Comparison of ENCODE assay signal across 9 cellular contexts in genomic region chr14:64720190-64720589, GRCh38. TPM values are rescaled to one million over a fixed set of nuclear protein-coding genes. Genes with fewer than 3 reads are reported as not detected.
DNase-seq lines count a peak whose midpoint lies in the region; ATAC-seq and TF ChIP-seq lines count a peak whose summit lies in the region.
"Had no signal": no experiment of that assay in that cellular context is flagged by ENCODE, and none has a peak within 500 bp of the region (broad histone marks: within the 10 kb centered on the region; RNA-seq: fewer than 3 reads in every experiment).

No MANE protein-coding gene starts in this region.

- peak; percentile 98 for DNase-seq in ELR (ENCODE audit: low read depth)
- peak; percentile 98 for DNase-seq in PC-3
- no peak for DNase-seq in esophagus squamous epithelium (lab: John Stamatoyannopoulos, UW)
- peak; percentile 64 for DNase-seq in sigmoid colon
- DNase-seq in NCI-H524 treated with DMSO at 0.1 percent for 48 hours (lab: John Stamatoyannopoulos, UW), result no peak
- DNase-seq in GOT3 (lab: John Stamatoyannopoulos, UW), result no peak
- DNase-seq in iPS-NIHi11 (ENCODE audit: low spot score), result no peak
- DNase-seq: stimulated activated CD4-positive, alpha-beta T cell treated with anti-CD3 and anti-CD28 coated beads, Interleukin-2, amount 100 ng/mL, for 48 hours had no signal

- H2AFZ ChIP-seq in PC-3 (ENCODE audit: low read length), result no peak overlapping the region

- peak overlapping the region; percentile 69 for H3K4me2 ChIP-seq in PC-3 (ENCODE audit: low read length)

- TF ChIP-seq POLR2A in esophagus squamous epithelium (IDR thresholded peaks at IDR 0.05) (peak in 2 of 4 donors; percentile 23 to 29), sigmoid colon (IDR thresholded peaks at IDR 0.05) (no peak)

- peak overlapping the region; percentile 93 for H3K27ac ChIP-seq in PC-3 (ENCODE audit: low read length)
- peak overlapping the region; percentile 84 to 94 (median 92) for H3K27ac ChIP-seq in esophagus squamous epithelium
- peak overlapping the region; percentile 61 to 90 (median 86) for H3K27ac ChIP-seq in sigmoid colon

- peaks cover 94% of the 10 kb centered on the region for H3K79me2 ChIP-seq in PC-3 (ENCODE audit: low read length)

- POLR2A ChIA-PET in PC-3 (lab: Charles Lee; ENCODE audit: unreplicated experiment), result interaction anchor here (0.5 kb wide), 1 partner anchor 53 kb away, joined by 5 read pairs; no protein-coding TSS in a partner anchor

- no peak for TF ChIP-seq EP300 in sigmoid colon (IDR thresholded peaks at IDR 0.05)

- BruUV-seq in PC-3 (replicated peaks; lab: Mats Ljungman, UMichigan), result no TSS peak

- peak overlapping the region; percentile 16; the same call in 1 of the 2 replicates for H3K4me3 ChIP-seq in PC-3 (ENCODE audit: low read length)
- H3K4me3 ChIP-seq in esophagus squamous epithelium, result no peak overlapping the region
- no peak overlapping the region for H3K4me3 ChIP-seq in sigmoid colon

- H3K9ac ChIP-seq in PC-3 (ENCODE audit: low read length), result peak overlapping the region; percentile 65

- TF ChIP-seq CTCF in PC-3 (conservative IDR thresholded peaks at IDR 0.05; ENCODE audit: low read depth, low read length) (no peak), esophagus squamous epithelium (IDR thresholded peaks at IDR 0.05) (no peak), sigmoid colon (IDR thresholded peaks at IDR 0.05) (no peak)

- H3K27me3 ChIP-seq in PC-3 (ENCODE audit: low read length), result no peaks in the 10 kb centered on the region
- no peaks in the 10 kb centered on the region for H3K27me3 ChIP-seq in esophagus squamous epithelium
- no peaks in the 10 kb centered on the region for H3K27me3 ChIP-seq in sigmoid colon

- ATAC-seq in PC-3, result peak; percentile 94
- ATAC-seq in GM21576 (IDR thresholded peaks at IDR 0.05; ENCODE audit: unreplicated experiment), result no peak

- H3K36me3 ChIP-seq in PC-3 (ENCODE audit: low read depth, low read length) (no peaks in the 10 kb centered on the region), esophagus squamous epithelium (no peaks in the 10 kb centered on the region), sigmoid colon (no peaks in the 10 kb centered on the region)

- WGBS in esophagus squamous epithelium, 2 donors, result 32 to 33% methylated on average over 7 of the region's 7 CpGs
- 13 to 64% methylated on average over 7 of the region's 7 CpGs for WGBS in sigmoid colon, 2 donors

- CTCF ChIA-PET in PC-3 (lab: Charles Lee), result interaction anchor here (0.6 to 0.8 kb wide), 3 partner anchors 10 to 215 kb away, joined by 3 to 4 read pairs (median 3); no protein-coding TSS in a partner anchor

- intact Hi-C loops in PC-3 (cut with micrococcal nuclease) (loop anchor here (1.0 to 2.0 kb wide), 3 partner anchors 12 to 49 kb away; no protein-coding TSS in a partner anchor), esophagus squamous epithelium (cut with DNase I) (no loop called here), sigmoid colon (cut with DNase I) (loop anchor here (2.0 kb wide), 1 partner anchor 43 kb away; no protein-coding TSS in a partner anchor)

- peaks cover 8% of the 10 kb centered on the region for H3F3A ChIP-seq in PC-3 (ENCODE audit: low read length, unreplicated experiment)

- peaks cover 76% of the 10 kb centered on the region for H3K4me1 ChIP-seq in PC-3 (ENCODE audit: insufficient read depth, low read length)
- H3K4me1 ChIP-seq in esophagus squamous epithelium, result peaks cover 82 to 100% (median 93%) of the 10 kb centered on the region in 3 donors
- peaks cover 0 to 100% (median 98%) of the 10 kb centered on the region in 4 donors for H3K4me1 ChIP-seq in sigmoid colon

- no peaks in the 10 kb centered on the region for H3K9me2 ChIP-seq in PC-3 (replicated peaks; ENCODE audit: low read length)

- H3K9me3 ChIP-seq in PC-3 (ENCODE audit: low read length) (no peaks in the 10 kb centered on the region), esophagus squamous epithelium (no peaks in the 10 kb centered on the region), sigmoid colon (no peaks in the 10 kb centered on the region)

- H4K20me1 ChIP-seq in PC-3 (ENCODE audit: low read length), result no peaks in the 10 kb centered on the region

RNA-seq across cellular contexts. Expression of gene PLEKHG3, which starts 16.0 kb away (rescaled TPM):
- total RNA-seq in PC-3 (2014; rRNA removed), result 49.6 and 64.0 TPM in 2 replicates
- 10 to 100 TPM; 44.6 to 87.8 (median 60.8) TPM for total RNA-seq in esophagus squamous epithelium
- 10 to 100 TPM; 34.4 to 67.9 (median 52.3) TPM for total RNA-seq in sigmoid colon
- polyA plus RNA-seq in sigmoid colon, result 10 to 100 TPM; 16.9 to 26.8 (median 17.4) TPM

Comparison
In these comparisons a context has a peak if more than half of its experiments do, and no peak if none do; other contexts are left out.
1. DNase-seq: peak in ELR (single experiment), PC-3 (single experiment) and sigmoid colon (single experiment); none in esophagus squamous epithelium (single experiment), NCI-H524 treated with DMSO at 0.1 percent for 48 hours (single experiment), GOT3 (single experiment) and iPS-NIHi11 (single experiment).
2. Peak in every context shown above with its lines, with median percentiles within 50 percentile points of each other: H3K27ac ChIP-seq.